8 cellular contexts compared by ENCODE assay signal in the genomic region with DNA sequence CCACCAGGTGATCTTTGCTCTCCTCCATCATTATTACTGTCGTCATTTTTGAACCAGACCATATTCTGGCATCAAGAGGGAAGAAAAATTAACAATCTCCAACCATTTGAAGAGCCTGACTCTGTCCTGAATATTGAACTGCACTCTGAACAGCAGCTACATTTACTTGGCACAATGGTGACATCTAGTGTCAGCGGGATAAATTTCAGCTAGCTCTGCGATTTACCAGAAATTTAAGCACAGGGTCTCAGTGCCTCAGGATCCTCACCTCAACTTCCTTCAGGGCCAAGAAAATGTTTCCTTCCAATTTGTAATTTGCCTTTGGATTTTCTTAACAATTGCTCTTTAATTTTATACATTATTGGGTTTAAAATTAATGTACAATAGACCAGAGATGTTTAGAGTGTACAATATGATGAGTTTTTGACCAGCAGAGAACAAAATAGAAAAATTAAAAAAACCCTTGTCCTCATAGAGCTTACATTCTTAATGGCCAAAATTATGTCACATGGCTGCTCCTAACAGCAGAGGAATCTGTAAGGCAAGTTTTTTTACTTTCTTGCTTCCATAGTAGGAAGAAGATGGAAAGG. TPM values are rescaled to one million over a fixed set of nuclear protein-coding genes. Genes with fewer than 3 reads are reported as not detected.
DNase-seq lines count a peak whose midpoint lies in the region; ATAC-seq, FAIRE-seq and TF ChIP-seq lines count a peak whose summit lies in the region.

No MANE protein-coding gene starts in this region.

- no TSS peak for BruUV-seq in GM12878 (replicated peaks; lab: Mats Ljungman, UMichigan)

- in situ Hi-C loops in ACHN (cut with HindIII; ENCODE audit: low pct_ligation_motif_present, low pct_unique_long_range_greater_than_20kb, low sequenced_read_pairs) = no loop called here
- in situ Hi-C loops in GM12878 (cut with MboI) = loop anchor here (5.0 kb wide), 2 partner anchors 88 to 112 kb away; no protein-coding TSS in a partner anchor

- FAIRE-seq in GM12891 (lab: Jason Lieb, UNC) (peak; percentile 71), GM12878 (lab: Jason Lieb, UNC) (peak; percentile 97)

- intact Hi-C loops in GM12878 (cut with micrococcal nuclease; ENCODE audit: unreplicated experiment) = loop anchor here (1.0 to 5.0 kb wide), 4 partner anchors 37 to 143 kb away; a partner anchor contains a TSS

- no peak overlapping the region for H3K4me2 ChIP-seq in GM12878 (ENCODE audit: control insufficient read depth, insufficient read depth)

- no peak overlapping the region for H3K4me3 ChIP-seq in GM12878

- TF ChIP-seq CTCF in GM12878 (IDR thresholded peaks at IDR 0.05 in 2 of 3, conservative IDR thresholded peaks at IDR 0.05 in 1 of 3; ENCODE audit: control insufficient read depth in 2 of 3, extremely low read depth in 1 of 3, insufficient read depth in 1 of 3, low read depth in 3 of 3, low read length in 3 of 3) = peak; percentile 65 to 87 (median 79)

- H4K20me1 ChIP-seq in GM12878 (ENCODE audit: control insufficient read depth, insufficient read depth) = no peaks in the 10 kb centered on the region

- no peaks in the 10 kb centered on the region for H3K27me3 ChIP-seq in GM12878 (replicated peaks in 1 of 2; ENCODE audit: control insufficient read depth in 2 of 2, insufficient read depth in 2 of 2, low read length in 1 of 2)

- TF ChIP-seq EP300 in GM12878 (IDR thresholded peaks at IDR 0.05; ENCODE audit: borderline replicate concordance in 1 of 2, control insufficient read depth in 1 of 2, low read depth in 2 of 2, low read length in 2 of 2) = no peak

- H3K4me1 ChIP-seq in GM12878 (ENCODE audit: control insufficient read depth, insufficient read depth, low read length) = no peaks in the 10 kb centered on the region

- H3K9me3 ChIP-seq in GM12878 (replicated peaks; ENCODE audit: control insufficient read depth, insufficient read depth, low read length) = no peaks in the 10 kb centered on the region

- RAD21 ChIA-PET in GM12878 (lab: Charles Lee; ENCODE audit: unreplicated experiment) = interaction anchor here (0.7 to 6.1 kb wide), 16 partner anchors 9 to 462 kb away, joined by 3 to 82 read pairs (median 4); a partner anchor contains a TSS

- no peak overlapping the region for H3K27ac ChIP-seq in GM12878 (ENCODE audit: control insufficient read depth, insufficient read depth)

- ATAC-seq in GM12878 = peak; percentile 88
- no peak for ATAC-seq in HG03045 (IDR thresholded peaks at IDR 0.05; ENCODE audit: unreplicated experiment)

- WGBS in GM12878 (ENCODE audit: insufficient coverage, insufficient replicate concordance, low lambda C conversion rate, missing lambda C conversion rate) = 2% methylated on average over 3 of the region's 3 CpGs

- peak; percentile 89 for TF ChIP-seq RAD21 in GM12878 (IDR thresholded peaks at IDR 0.05; ENCODE audit: insufficient read depth, low read depth, low read length)

- SMC1A ChIA-PET in GM12878 (lab: Charles Lee; ENCODE audit: uncharacterized antibody, unreplicated experiment) = interaction anchor here (0.6 to 7.2 kb wide), 18 partner anchors 9 to 110 kb away, joined by 3 to 83 read pairs (median 5); a partner anchor contains a TSS

- no peak for TF ChIP-seq POLR2A in GM12891 (IDR thresholded peaks at IDR 0.05; ENCODE audit: low read depth, low read length)
- no peak for TF ChIP-seq POLR2A in GM12878 (IDR thresholded peaks at IDR 0.05; ENCODE audit: low read depth, low read length)

- no peak overlapping the region for H3K9ac ChIP-seq in GM12878 (ENCODE audit: control insufficient read depth, insufficient read depth, low read length)

- no peaks in the 10 kb centered on the region for H3K36me3 ChIP-seq in GM12878 (ENCODE audit: control insufficient read depth in 2 of 2, insufficient read depth in 2 of 2, low read length in 1 of 2)

- H2AFZ ChIP-seq in GM12878 (ENCODE audit: control insufficient read depth, low read depth, low read length) = 0 out of 2 replicates have a peak overlapping the region, but pooled peaks have one; percentile 16

- DNase-seq in ACHN (peak; percentile 72), GM12891 (ENCODE audit: insufficient read length, low spot score) (peak; percentile 24), M059J (ENCODE audit: low read depth) (peak; percentile 58), SKM-1 treated with dmso at 0.1 percent for 144 hours (lab: John Stamatoyannopoulos, UW; ENCODE audit: unreplicated experiment) (peak; percentile 22), GM12878 (ENCODE audit: low read depth, low spot score) (peak; percentile 28), inferior parietal cortex (ENCODE audit: extremely low spot score) (peak; percentile 81)
- peak; percentile 40 to 51 for DNase-seq in stimulated activated CD4-positive, alpha-beta T cell treated with anti-CD3 and anti-CD28 coated beads, Interleukin-2, amount 100 ng/mL, for 48 hours

- H3K79me2 ChIP-seq in GM12878 (ENCODE audit: control insufficient read depth, insufficient read depth, low read length) = no peaks in the 10 kb centered on the region

- CTCF ChIA-PET in GM12878 (lab: Yijun Ruan, JAX) = interaction anchor here (0.6 to 8.8 kb wide), 41 partner anchors 9 to 594 kb away, joined by 3 to 164 read pairs (median 5); a partner anchor contains a TSS

- POLR2A ChIA-PET in GM12878 (lab: Charles Lee) = no interaction called here

RNA-seq across cellular contexts. Expression of a gene that starts 10.7 kb away (rescaled TPM):
- 1.2 TPM for polyA plus RNA-seq in GM12891 (2012; ENCODE audit: low read depth, missing spikeins)
- total RNA-seq in M059J (2014; rRNA removed; shearing (Covaris generic)) = 2.0 and 5.3 TPM in 2 replicates
- 23.6 and 24.7 TPM in 2 replicates for total RNA-seq in GM12878 (2013; cell fraction: nucleolus; rRNA removed)
- 2.0 and 3.5 TPM in 2 replicates for total RNA-seq in GM12878 (2014; rRNA removed)
- 3.0 TPM in 2 replicates for total RNA-seq in GM12878 (2014; rRNA removed; fragmentation: Illumina TruSeq; extraction: Trizol)
- total RNA-seq in GM12878 (2021) = 2.1 and 2.3 TPM in 2 replicates
- polyA plus RNA-seq in GM12878 (2011; ENCODE audit: low read depth) = 2.0 TPM
- 3.3 and 3.6 TPM in 2 replicates for polyA plus RNA-seq in GM12878 (2011; rRNA removed)
- polyA plus RNA-seq in GM12878 (2011; cell fraction: cytosol; rRNA removed) = 1.7 and 2.0 TPM in 2 replicates
- 8.6 and 9.0 TPM in 2 replicates for polyA plus RNA-seq in GM12878 (2011; cell fraction: nucleus; rRNA removed)
- polyA plus RNA-seq in GM12878 (2012) = 2.0 and 2.3 TPM in 2 replicates
- polyA plus RNA-seq in GM12878 (2014; fragmentation: Illumina TruSeq; extraction: Trizol) = 2.0 and 4.7 TPM in 2 replicates
- 1 to 10 TPM; 1.5 TPM for polyA plus RNA-seq in GM12878 (2014; fragmentation: Nextera tagmentation; extraction: Ambion mirVana)
- 1.0 and 1.4 TPM in 2 replicates for polyA plus RNA-seq in GM12878 (2014; rRNA removed)
- polyA plus RNA-seq in GM12878 (2016; fragmentation: Nextera tagmentation; extraction: Ambion mirVana) = 1 to 10 TPM; 1.3 to 3.0 TPM
- 4.9 and 7.4 TPM in 2 replicates for polyA minus RNA-seq in GM12878 (2011; rRNA and poly(A)+ RNA removed)
- 1.0 and 1.1 TPM in 2 replicates for polyA minus RNA-seq in GM12878 (2011; cell fraction: cytosol; rRNA and poly(A)+ RNA removed)
- polyA minus RNA-seq in GM12878 (2011; cell fraction: nucleus; rRNA and poly(A)+ RNA removed) = 6.0 and 12.3 TPM in 2 replicates

RNA-seq across cellular contexts. Expression of a gene that starts 26.4 kb away (rescaled TPM):
- polyA plus RNA-seq in GM12891 (2012; ENCODE audit: low read depth, missing spikeins) = 0.41 TPM
- 0.05 TPM in 1 of 2 replicates, not detected in the other for total RNA-seq in M059J (2014; rRNA removed; shearing (Covaris generic))
- 0.54 and 0.83 TPM in 2 replicates for total RNA-seq in GM12878 (2013; cell fraction: nucleolus; rRNA removed)
- 0.90 and 1.0 TPM in 2 replicates for total RNA-seq in GM12878 (2014; rRNA removed)
- 0.55 and 0.67 TPM in 2 replicates for total RNA-seq in GM12878 (2014; rRNA removed; fragmentation: Illumina TruSeq; extraction: Trizol)
- total RNA-seq in GM12878 (2021) = 0.82 and 1.1 TPM in 2 replicates
- polyA plus RNA-seq in GM12878 (2011; ENCODE audit: low read depth) = 0.33 TPM
- 0.09 and 0.10 TPM in 2 replicates for polyA plus RNA-seq in GM12878 (2011; rRNA removed)
- polyA plus RNA-seq in GM12878 (2011; cell fraction: cytosol; rRNA removed) = 0.12 TPM in 2 replicates
- 0.09 and 0.10 TPM in 2 replicates for polyA plus RNA-seq in GM12878 (2011; cell fraction: nucleus; rRNA removed)
- polyA plus RNA-seq in GM12878 (2012) = 0.39 and 0.79 TPM in 2 replicates
- polyA plus RNA-seq in GM12878 (2014; fragmentation: Illumina TruSeq; extraction: Trizol) = 0.57 and 0.60 TPM in 2 replicates
- polyA plus RNA-seq in GM12878 (2014; fragmentation: Nextera tagmentation; extraction: Ambion mirVana) = 1 to 10 TPM in 1 of 2 experiments, under 1 TPM in 1; 0.60 to 1.4 TPM
- polyA plus RNA-seq in GM12878 (2014; rRNA removed) = 0.50 and 0.81 TPM in 2 replicates
- 1 to 10 TPM; 1.2 to 1.7 TPM for polyA plus RNA-seq in GM12878 (2016; fragmentation: Nextera tagmentation; extraction: Ambion mirVana)
- 0.26 TPM in 1 of 2 replicates, not detected in the other for polyA minus RNA-seq in GM12878 (2011; rRNA and poly(A)+ RNA removed)
- polyA minus RNA-seq in GM12878 (2011; cell fraction: cytosol; rRNA and poly(A)+ RNA removed) = not detected in 2 replicates
- polyA minus RNA-seq in GM12878 (2011; cell fraction: nucleus; rRNA and poly(A)+ RNA removed) = not detected in 2 replicates

RNA-seq across cellular contexts. Expression of a gene that starts 37.8 kb away (rescaled TPM):
- 5.0 TPM for polyA plus RNA-seq in GM12891 (2012; ENCODE audit: low read depth, missing spikeins)
- 9.2 and 10.6 TPM in 2 replicates for total RNA-seq in M059J (2014; rRNA removed; shearing (Covaris generic))
- total RNA-seq in GM12878 (2013; cell fraction: nucleolus; rRNA removed) = 17.6 and 19.2 TPM in 2 replicates
- total RNA-seq in GM12878 (2014; rRNA removed) (6.8 and 7.1 TPM in 2 replicates), GM12878 (2014; rRNA removed; fragmentation: Illumina TruSeq; extraction: Trizol) (11.5 and 12.0 TPM in 2 replicates), GM12878 (2021) (7.6 and 10.2 TPM in 2 replicates)
- polyA plus RNA-seq in GM12878 (2011; ENCODE audit: low read depth) = 6.6 TPM
- polyA plus RNA-seq in GM12878 (2011; rRNA removed) (9.9 and 13.9 TPM in 2 replicates), GM12878 (2014; fragmentation: Illumina TruSeq; extraction: Trizol) (11.3 and 13.4 TPM in 2 replicates), GM12878 (2014; fragmentation: Nextera tagmentation; extraction: Ambion mirVana) (1 to 10 TPM; 3.6 to 4.8 TPM), GM12878 (2014; rRNA removed) (7.0 and 9.3 TPM in 2 replicates), GM12878 (2016; fragmentation: Nextera tagmentation; extraction: Ambion mirVana) (1 to 10 TPM; 7.4 to 8.2 TPM)
- polyA plus RNA-seq in GM12878 (2011; cell fraction: cytosol; rRNA removed) = 4.3 and 5.1 TPM in 2 replicates
- polyA plus RNA-seq in GM12878 (2011; cell fraction: nucleus; rRNA removed) = 11.8 and 14.5 TPM in 2 replicates
- 6.6 and 10.2 TPM in 2 replicates for polyA plus RNA-seq in GM12878 (2012)
- 9.8 and 12.0 TPM in 2 replicates for polyA minus RNA-seq in GM12878 (2011; rRNA and poly(A)+ RNA removed)
- 1.9 and 2.0 TPM in 2 replicates for polyA minus RNA-seq in GM12878 (2011; cell fraction: cytosol; rRNA and poly(A)+ RNA removed)
- polyA minus RNA-seq in GM12878 (2011; cell fraction: nucleus; rRNA and poly(A)+ RNA removed) = 5.7 and 8.2 TPM in 2 replicates

RNA-seq across cellular contexts. Expression of a gene that starts 58.0 kb away (rescaled TPM):
- not detected for polyA plus RNA-seq in GM12891 (2012; ENCODE audit: low read depth, missing spikeins)
- not detected in 2 replicates for total RNA-seq in M059J (2014; rRNA removed; shearing (Covaris generic))
- total RNA-seq in GM12878 (2013; cell fraction: nucleolus; rRNA removed) = not detected in 2 replicates
- total RNA-seq in GM12878 (2014; rRNA removed) = not detected in 2 replicates
- total RNA-seq in GM12878 (2014; rRNA removed; fragmentation: Illumina TruSeq; extraction: Trizol) = not detected in 2 replicates
- total RNA-seq in GM12878 (2021) = not detected in 2 replicates
- not detected for polyA plus RNA-seq in GM12878 (2011; ENCODE audit: low read depth)
- not detected in 2 replicates for polyA plus RNA-seq in GM12878 (2011; rRNA removed)
- not detected in 2 replicates for polyA plus RNA-seq in GM12878 (2011; cell fraction: cytosol; rRNA removed)
- not detected in 2 replicates for polyA plus RNA-seq in GM12878 (2011; cell fraction: nucleus; rRNA removed)
- polyA plus RNA-seq in GM12878 (2012) = not detected in 2 replicates
- not detected in 2 replicates for polyA plus RNA-seq in GM12878 (2014; fragmentation: Illumina TruSeq; extraction: Trizol)
- not detected for polyA plus RNA-seq in GM12878 (2014; fragmentation: Nextera tagmentation; extraction: Ambion mirVana)
- not detected in 2 replicates for polyA plus RNA-seq in GM12878 (2014; rRNA removed)
- polyA plus RNA-seq in GM12878 (2016; fragmentation: Nextera tagmentation; extraction: Ambion mirVana) = not detected
- polyA minus RNA-seq in GM12878 (2011; rRNA and poly(A)+ RNA removed) = not detected in 2 replicates
- not detected in 2 replicates for polyA minus RNA-seq in GM12878 (2011; cell fraction: cytosol; rRNA and poly(A)+ RNA removed)
- not detected in 2 replicates for polyA minus RNA-seq in GM12878 (2011; cell fraction: nucleus; rRNA and poly(A)+ RNA removed)

Comparison
In these comparisons a context has a peak if more than half of its experiments do, and no peak if none do; other contexts are left out.
1. DNase-seq: peak in every context shown above with its lines; median percentile 81 in inferior parietal cortex; 72 in ACHN; 58 in M059J; 46 in stimulated activated CD4-positive, alpha-beta T cell treated with anti-CD3 and anti-CD28 coated beads, Interleukin-2, amount 100 ng/mL, for 48 hours; 28 in GM12878; 24 in GM12891; 22 in SKM-1 treated with dmso at 0.1 percent for 144 hours.